ENCODE assay signal across 25 cellular contexts in genomic region chr12:116024769-116025168, GRCh38.
DNase-seq lines count a peak whose midpoint lies in the region; ATAC-seq and TF ChIP-seq lines count a peak whose summit lies in the region.
"Had no signal": no experiment of that assay in that cellular context is flagged by ENCODE, and none has a peak within 500 bp of the region (broad histone marks: within the 10 kb centered on the region; RNA-seq: fewer than 3 reads in every experiment).

No MANE protein-coding gene starts in this region.

- intact Hi-C loops in Right ventricle myocardium inferior (cut with DNase I): no loop called here
- intact Hi-C loops in left cardiac atrium (cut with DNase I): no loop called here
- intact Hi-C loops in left ventricle myocardium superior (cut with micrococcal nuclease): no loop called here

- H2BK120ac ChIP-seq in mesendoderm (ENCODE audit: low read depth, low read length): no peak overlapping the region

- H2BK5ac ChIP-seq in mesendoderm (ENCODE audit: low read length): no peak overlapping the region

- ATAC-seq in Right ventricle myocardium inferior (peak; percentile 48), left cardiac atrium (no peak), left ventricle myocardium superior (peak; percentile 75)
- ATAC-seq in activated T-helper 17 cell treated with anti-CD3 and anti-CD28 coated beads, Interleukin-2, amount 50 U/mL, for 72 hours (replicated peaks): no peak
- ATAC-seq: GM12878 had no signal

- TF ChIP-seq POLR2A in tibial nerve (IDR thresholded peaks at IDR 0.05): no peak

- H3K4me2 ChIP-seq in mesendoderm (ENCODE audit: low read length): no peak overlapping the region
- H3K4me2 ChIP-seq: BLaER1 had no signal

- H3K79me1 ChIP-seq in mesendoderm (ENCODE audit: low read length): peaks cover 6% of the 10 kb centered on the region

- H3K4ac ChIP-seq in mesendoderm (ENCODE audit: low read depth, low read length): no peak overlapping the region

- TF ChIP-seq CTCF in right atrium auricular region (IDR thresholded peaks at IDR 0.05) (no peak), tibial nerve (IDR thresholded peaks at IDR 0.05) (no peak)

- no peak overlapping the region for H4K5ac ChIP-seq in mesendoderm (ENCODE audit: low read length)

- H2BK15ac ChIP-seq in mesendoderm (replicated peaks; ENCODE audit: low read depth): no peak overlapping the region

- H3K9me3 ChIP-seq in right atrium auricular region: no peaks in the 10 kb centered on the region
- H3K9me3 ChIP-seq in tibial nerve: no peaks in the 10 kb centered on the region
- H3K9me3 ChIP-seq: BE2C, BLaER1 had no signal

- no peak overlapping the region for H2AK5ac ChIP-seq in mesendoderm (ENCODE audit: low read length)

- peak overlapping the region; percentile 18 for H3K27ac Mint-ChIP-seq in activated T-helper 17 cell treated with anti-CD3 and anti-CD28 coated beads, Interleukin-2, amount 50 U/mL, for 72 hours

- H3K4me3 ChIP-seq in right atrium auricular region (no peak overlapping the region), mesendoderm (ENCODE audit: low read length) (no peak overlapping the region), tibial nerve (no peak overlapping the region)
- H3K4me3 ChIP-seq: BLaER1, GM12878 had no signal

- H3K4me1 ChIP-seq in right atrium auricular region (peaks cover 0 to 29% of the 10 kb centered on the region in 2 donors), mesendoderm (ENCODE audit: control insufficient read depth, low read depth, low read length) (no peaks in the 10 kb centered on the region), tibial nerve (peaks cover 0 to 36% (median 0%) of the 10 kb centered on the region in 4 donors)
- H3K4me1 ChIP-seq: BE2C, BLaER1 had no signal

- no peak overlapping the region for H3K9ac ChIP-seq in mesendoderm (ENCODE audit: low read length)
- H3K9ac ChIP-seq: BLaER1 had no signal

- no peaks in the 10 kb centered on the region for H3K9me3 Mint-ChIP-seq in activated T-helper 17 cell treated with anti-CD3 and anti-CD28 coated beads, Interleukin-2, amount 50 U/mL, for 72 hours
- H3K9me3 Mint-ChIP-seq: CD14-positive monocyte; CD4-positive, alpha-beta memory T cell; CD8-positive, alpha-beta memory T cell had no signal

- H3K18ac ChIP-seq in mesendoderm (ENCODE audit: low read length): no peak overlapping the region

- no peak overlapping the region for H3K56ac ChIP-seq in mesendoderm (ENCODE audit: low read length)

- TF ChIP-seq EP300 in tibial nerve (IDR thresholded peaks at IDR 0.05): no peak

- no peak overlapping the region for H3K23ac ChIP-seq in mesendoderm (ENCODE audit: low read length)

- DNase-seq in Right ventricle myocardium inferior (ENCODE audit: missing footprints): no peak
- no peak for DNase-seq in left cardiac atrium
- DNase-seq in left ventricle myocardium superior: no peak
- DNase-seq in right atrium auricular region (ENCODE audit: low spot score): no peak
- DNase-seq in mesendoderm: no peak
- DNase-seq in tibial nerve (ENCODE audit: low spot score in 2 of 2): no peak
- DNase-seq: 8988T; ACHN; BE2C; C1 segment of cervical spinal cord; CD4-positive, alpha-beta memory T cell; CD4-positive, CD25-positive, alpha-beta regulatory T cell; CD8-positive, alpha-beta memory T cell; COR-L47; DMS 273 treated with DMSO at 0.1 percent for 48 hours; DMS153; DMS53; DMS79; DND-41; EL; GDM1 had no signal

- no peak overlapping the region for H3K4me3 Mint-ChIP-seq in activated T-helper 17 cell treated with anti-CD3 and anti-CD28 coated beads, Interleukin-2, amount 50 U/mL, for 72 hours
- H3K4me3 Mint-ChIP-seq: CD14-positive monocyte; CD4-positive, alpha-beta memory T cell; CD4-positive, CD25-positive, alpha-beta regulatory T cell; CD8-positive, alpha-beta memory T cell had no signal

- no peaks in the 10 kb centered on the region for H3K36me3 ChIP-seq in right atrium auricular region
- H3K36me3 ChIP-seq in mesendoderm (ENCODE audit: control insufficient read depth, insufficient read depth, low read length): no peaks in the 10 kb centered on the region
- no peaks in the 10 kb centered on the region for H3K36me3 ChIP-seq in tibial nerve
- H3K36me3 ChIP-seq: BE2C had no signal

- H3K36me3 Mint-ChIP-seq in activated T-helper 17 cell treated with anti-CD3 and anti-CD28 coated beads, Interleukin-2, amount 50 U/mL, for 72 hours (ENCODE audit: low read depth): peaks cover 6% of the 10 kb centered on the region

- H3K27ac ChIP-seq in right atrium auricular region (no peak overlapping the region), mesendoderm (ENCODE audit: low read depth, low read length) (no peak overlapping the region), tibial nerve (no peak overlapping the region)
- H3K27ac ChIP-seq: BLaER1 had no signal

- no CpG with 5 or more reads among the region's 2 CpGs for whole genome bisulfite sequencing in mesendoderm (ENCODE audit: extremely low coverage, insufficient coverage, low lambda C conversion rate)
- 76 to 93% methylated on average over 2 of the region's 2 CpGs for WGBS in tibial nerve, 2 donors

- peaks cover 3% of the 10 kb centered on the region for H3K79me2 ChIP-seq in mesendoderm (ENCODE audit: control insufficient read depth, insufficient read depth, low read length)

- H3K4me1 Mint-ChIP-seq in activated T-helper 17 cell treated with anti-CD3 and anti-CD28 coated beads, Interleukin-2, amount 50 U/mL, for 72 hours: peaks cover 19% of the 10 kb centered on the region

- no peaks in the 10 kb centered on the region for H3K27me3 ChIP-seq in right atrium auricular region
- no peaks in the 10 kb centered on the region for H3K27me3 ChIP-seq in mesendoderm (ENCODE audit: insufficient read depth, low read length, poor library complexity)
- H3K27me3 ChIP-seq in tibial nerve: no peaks in the 10 kb centered on the region
- H3K27me3 ChIP-seq: BE2C, BLaER1 had no signal

- H4K8ac ChIP-seq in mesendoderm (ENCODE audit: low read depth, low read length): no peak overlapping the region

- H3K27me3 Mint-ChIP-seq in activated T-helper 17 cell treated with anti-CD3 and anti-CD28 coated beads, Interleukin-2, amount 50 U/mL, for 72 hours: no peaks in the 10 kb centered on the region
- H3K27me3 Mint-ChIP-seq: CD4-positive, alpha-beta memory T cell; CD4-positive, CD25-positive, alpha-beta regulatory T cell; CD8-positive, alpha-beta memory T cell had no signal

Comparison
In these comparisons a context has a peak if more than half of its experiments do, and no peak if none do; other contexts are left out.
1. ATAC-seq: peak in Right ventricle myocardium inferior (single experiment) and left ventricle myocardium superior (single experiment); none in left cardiac atrium (0 of 2) and activated T-helper 17 cell treated with anti-CD3 and anti-CD28 coated beads, Interleukin-2, amount 50 U/mL, for 72 hours (single experiment).